In the genomic region with DNA sequence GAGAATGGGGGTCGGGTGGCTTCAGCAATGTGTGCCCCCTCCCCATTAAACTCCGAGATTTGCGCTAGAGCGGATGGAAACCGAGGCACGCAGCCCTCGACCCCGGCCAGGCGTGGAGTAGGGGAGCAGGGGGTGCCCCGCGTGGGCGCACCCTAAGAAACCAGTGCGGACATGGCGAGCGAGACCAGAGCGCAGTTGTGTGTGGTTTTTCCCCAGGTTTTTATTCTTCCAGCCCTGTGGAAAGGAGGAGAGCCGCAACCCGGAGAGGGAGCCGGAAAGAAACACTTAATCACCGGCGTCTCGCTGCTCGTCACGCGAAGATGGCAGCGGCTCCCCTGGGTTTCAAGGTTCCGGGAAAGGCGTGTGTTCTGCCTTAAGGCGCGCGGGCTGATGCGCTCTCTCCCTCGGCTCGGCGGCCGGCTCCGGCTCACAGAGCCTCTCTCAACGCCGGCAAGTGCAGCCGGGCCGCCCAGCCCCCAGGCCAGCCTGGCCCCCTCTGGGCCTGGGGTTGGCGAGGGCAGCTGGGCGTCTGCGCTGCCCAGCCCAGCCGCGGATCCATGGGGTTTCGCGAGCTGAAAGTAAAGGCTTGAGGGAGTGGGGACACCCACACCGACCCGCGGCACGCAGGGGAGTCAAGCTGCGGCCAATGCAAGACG, we compare ENCODE assay signal across 9 cellular contexts.
A peak's percentile ranks its signal among the peaks of the same experiment; 100 is the strongest.
DNase-seq lines count a peak whose midpoint lies in the region; ATAC-seq and TF ChIP-seq lines count a peak whose summit lies in the region.
"Had no signal": no experiment of that assay in that cellular context is flagged by ENCODE, and none has a peak within 500 bp of the region (broad histone marks: within the 10 kb centered on the region; RNA-seq: fewer than 3 reads in every experiment).

No MANE protein-coding gene starts in this region.

- H3K4me1 ChIP-seq in esophagus muscularis mucosa, result peaks cover 22 to 97% (median 60%) of the 10 kb centered on the region in 4 donors

- peak; percentile 8 for TF ChIP-seq EP300 in esophagus muscularis mucosa (IDR thresholded peaks at IDR 0.05)

- peaks cover 5% of the 10 kb centered on the region for H3K36me3 Mint-ChIP-seq in activated CD4-positive, alpha-beta memory T cell treated with anti-CD3 and anti-CD28 coated beads for 36 hours
- H3K36me3 Mint-ChIP-seq in nephron progenitor cell (ENCODE audit: low read depth), result no peaks in the 10 kb centered on the region

- POLR2A ChIA-PET in activated CD4-positive, alpha-beta memory T cell treated with anti-CD3 and anti-CD28 coated beads for 36 hours (lab: Charles Lee), result interaction anchor here (0.7 to 1.8 kb wide), 6 partner anchors 73 to 1368 kb away, joined by 3 to 10 read pairs (median 5); a partner anchor contains a TSS

- intact Hi-C loops in activated CD4-positive, alpha-beta memory T cell treated with anti-CD3 and anti-CD28 coated beads for 36 hours (cut with micrococcal nuclease), result loop anchor here (5.0 to 10.0 kb wide), 6 partner anchors 96 to 1369 kb away; a partner anchor contains a TSS
- intact Hi-C loops in esophagus muscularis mucosa (cut with DNase I), result loop anchor here (1.0 to 10.0 kb wide), 3 partner anchors 16 to 93 kb away; no protein-coding TSS in a partner anchor

- 2% methylated on average over 26 of the region's 54 CpGs for WGBS in esophagus muscularis mucosa

- CTCF ChIA-PET in activated CD4-positive, alpha-beta memory T cell treated with anti-CD3 and anti-CD28 coated beads for 36 hours (lab: Charles Lee), result interaction anchor here (1.2 to 1.6 kb wide), 2 partner anchors 72 to 287 kb away, joined by 3 read pairs; no protein-coding TSS in a partner anchor

- H3K27me3 ChIP-seq in esophagus muscularis mucosa, result peaks cover 0 to 27% (median 2%) of the 10 kb centered on the region in 4 donors

- peak overlapping the region; percentile 90 to 96 (median 94) for H3K27ac ChIP-seq in esophagus muscularis mucosa (replicated peaks in 1 of 4)
- H3K27ac ChIP-seq: A549 had no signal

- no peak for TF ChIP-seq POLR2A in esophagus muscularis mucosa (IDR thresholded peaks at IDR 0.05; ENCODE audit: low read depth)

- H3K4me1 Mint-ChIP-seq in activated CD4-positive, alpha-beta memory T cell treated with anti-CD3 and anti-CD28 coated beads for 36 hours (ENCODE audit: low read depth), result peaks cover 33% of the 10 kb centered on the region
- peaks cover 70% of the 10 kb centered on the region for H3K4me1 Mint-ChIP-seq in nephron progenitor cell

- no peaks in the 10 kb centered on the region for H3K36me3 ChIP-seq in esophagus muscularis mucosa

- no peaks in the 10 kb centered on the region for H3K27me3 Mint-ChIP-seq in activated CD4-positive, alpha-beta memory T cell treated with anti-CD3 and anti-CD28 coated beads for 36 hours
- H3K27me3 Mint-ChIP-seq in nephron progenitor cell (ENCODE audit: low read depth, poor library complexity), result peaks cover 35% of the 10 kb centered on the region

- DNase-seq in DMS53 (lab: John Stamatoyannopoulos, UW) (peak; percentile 74), DMS53 treated with DMSO at 0.1 percent for 48 hours (lab: John Stamatoyannopoulos, UW; ENCODE audit: unreplicated experiment) (no peak), esophagus muscularis mucosa (ENCODE audit: extremely low spot score) (no peak), nephron progenitor cell (peak; percentile 53), putamen (ENCODE audit: low spot score) (no peak)
- peak; percentile 57 for DNase-seq in activated CD4-positive, alpha-beta memory T cell treated with anti-CD3 and anti-CD28 coated beads for 36 hours

- H3K4me3 Mint-ChIP-seq in activated CD4-positive, alpha-beta memory T cell treated with anti-CD3 and anti-CD28 coated beads for 36 hours, result peak overlapping the region; percentile 90
- H3K4me3 Mint-ChIP-seq in nephron progenitor cell, result peak overlapping the region; percentile 77

- no peaks in the 10 kb centered on the region for H3K9me3 Mint-ChIP-seq in activated CD4-positive, alpha-beta memory T cell treated with anti-CD3 and anti-CD28 coated beads for 36 hours
- peaks cover 16% of the 10 kb centered on the region for H3K9me3 Mint-ChIP-seq in nephron progenitor cell

- peak overlapping the region; percentile 54 to 58 (median 57) for H3K4me3 ChIP-seq in esophagus muscularis mucosa
- H3K4me3 ChIP-seq: A549 had no signal

- TF ChIP-seq CTCF in esophagus muscularis mucosa (IDR thresholded peaks at IDR 0.05), result no peak
- TF ChIP-seq CTCF in nephron progenitor cell (IDR thresholded peaks at IDR 0.05), result no peak

- H3K27ac Mint-ChIP-seq in activated CD4-positive, alpha-beta memory T cell treated with anti-CD3 and anti-CD28 coated beads for 36 hours, result peak overlapping the region; percentile 100
- H3K27ac Mint-ChIP-seq in nephron progenitor cell, result no peak overlapping the region

- H3K9me3 ChIP-seq in esophagus muscularis mucosa, result no peaks in the 10 kb centered on the region
- H3K9me3 ChIP-seq: A549 had no signal

- ATAC-seq in HG02642 (IDR thresholded peaks at IDR 0.05; ENCODE audit: poor library complexity, unreplicated experiment), result no peak
- ATAC-seq in GM18498 (IDR thresholded peaks at IDR 0.05; ENCODE audit: unreplicated experiment), result no peak
- ATAC-seq: A549 had no signal

Comparison
In these comparisons a context has a peak if more than half of its experiments do, and no peak if none do; other contexts are left out.
1. DNase-seq: peak in DMS53 (single experiment), activated CD4-positive, alpha-beta memory T cell treated with anti-CD3 and anti-CD28 coated beads for 36 hours (single experiment) and nephron progenitor cell (single experiment); none in DMS53 treated with DMSO at 0.1 percent for 48 hours (single experiment), esophagus muscularis mucosa (single experiment) and putamen (single experiment).